ENCODE assay signal across 11 cellular contexts in the genomic region with DNA sequence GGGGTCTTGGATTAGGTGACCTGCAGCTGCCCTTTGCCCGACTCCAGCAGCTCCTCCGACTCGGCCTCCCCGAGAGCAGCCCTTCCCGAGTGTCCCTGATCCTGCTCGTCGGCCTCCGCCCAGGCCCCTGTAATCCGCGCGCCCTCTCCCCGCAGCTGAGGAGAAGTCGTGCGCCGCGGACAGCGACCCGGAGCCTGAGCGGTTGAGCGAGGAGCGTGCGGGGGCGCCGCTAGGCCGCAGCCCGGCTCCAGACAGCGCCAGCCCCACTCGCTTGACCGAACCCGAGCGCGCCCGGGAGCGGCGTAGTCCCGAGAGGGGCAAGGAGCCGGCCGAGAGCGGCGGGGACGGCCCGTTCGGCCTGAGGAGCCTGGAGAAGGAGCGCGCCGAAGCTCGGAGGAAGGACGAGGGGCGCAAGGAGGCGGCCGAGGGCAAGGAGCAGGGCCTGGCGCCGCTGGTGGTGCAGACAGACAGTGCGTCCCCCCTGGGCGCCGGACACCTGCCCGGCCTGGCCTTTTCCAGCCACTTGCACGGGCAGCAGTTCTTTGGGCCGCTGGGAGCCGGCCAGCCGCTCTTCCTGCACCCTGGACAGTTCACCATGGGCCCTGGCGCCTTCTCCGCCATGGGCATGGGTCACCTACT.
DNase-seq lines count a peak whose midpoint lies in the region; ATAC-seq and TF ChIP-seq lines count a peak whose summit lies in the region.
"Had no signal": no experiment of that assay in that cellular context is flagged by ENCODE, and none has a peak within 500 bp of the region (broad histone marks: within the 10 kb centered on the region; RNA-seq: fewer than 3 reads in every experiment).

No MANE protein-coding gene starts in this region.

- H3K27me3 ChIP-seq in HUES6 (ENCODE audit: control insufficient read depth, insufficient read depth, low read length) = peaks cover 100% of the 10 kb centered on the region
- no peaks in the 10 kb centered on the region for H3K27me3 ChIP-seq in brain microvascular endothelial cell (replicated peaks)
- peaks cover 48% of the 10 kb centered on the region for H3K27me3 ChIP-seq in layer of hippocampus (ENCODE audit: control insufficient read depth, insufficient read depth, low read length)

- H3K4me1 ChIP-seq in HUES6 (ENCODE audit: control insufficient read depth, insufficient read depth, low read length) = peaks cover 20% of the 10 kb centered on the region

- H3K27ac ChIP-seq in HUES6 (ENCODE audit: low read depth, low read length) (no peak overlapping the region), brain microvascular endothelial cell (no peak overlapping the region), layer of hippocampus (ENCODE audit: low read depth, low read length) (peak overlapping the region; percentile 52)

- H3K9me3 ChIP-seq in HUES6 (ENCODE audit: control insufficient read depth, insufficient read depth, low read depth, low read length) = no peaks in the 10 kb centered on the region

- no peak for TF ChIP-seq CTCF in brain microvascular endothelial cell (IDR thresholded peaks at IDR 0.05; ENCODE audit: low read depth, low read length, missing control alignments)

- no peaks in the 10 kb centered on the region for H3K36me3 ChIP-seq in HUES6 (ENCODE audit: control insufficient read depth, insufficient read depth, low read length)
- peaks cover 22% of the 10 kb centered on the region for H3K36me3 ChIP-seq in brain microvascular endothelial cell (replicated peaks)

- no peak for ATAC-seq in stimulated activated naive CD8-positive, alpha-beta T cell treated with anti-CD3 and anti-CD28 coated beads, Interleukin-15, Interleukin-2, amounts not matched to agents 100 U/mL and 50 U/mL, for 24 hours
- ATAC-seq in GM19397 (IDR thresholded peaks at IDR 0.05; ENCODE audit: unreplicated experiment) = no peak
- ATAC-seq: PC-3 had no signal

- no peak overlapping the region for H3K9ac ChIP-seq in HUES6 (ENCODE audit: low read length)

- in situ Hi-C loops in brain microvascular endothelial cell (cut with HindIII; ENCODE audit: low pct_ligation_motif_present, low sequenced_read_pairs) = no loop called here

- peak overlapping the region; percentile 41 for H3K4me3 ChIP-seq in HUES6 (ENCODE audit: low read depth, low read length)
- peak overlapping the region; percentile 84 for H3K4me3 ChIP-seq in brain microvascular endothelial cell (ENCODE audit: low read depth, low read length)

- no peak for DNase-seq in brain microvascular endothelial cell
- DNase-seq in stimulated activated naive CD8-positive, alpha-beta T cell treated with anti-CD3 and anti-CD28 coated beads, Interleukin-15, Interleukin-2, amounts not matched to agents 100 U/mL and 50 U/mL, for 24 hours = peak; percentile 24
- no peak for DNase-seq in NCI-H146 (lab: John Stamatoyannopoulos, UW)
- DNase-seq in HuH-7.5 (ENCODE audit: low spot score) = no peak
- DNase-seq in NCI-H1694 (lab: John Stamatoyannopoulos, UW) = no peak
- DNase-seq: activated CD4-positive, alpha-beta T cell treated with anti-CD3 and anti-CD28 coated beads, Interleukin-2, amount 50 U/mL, for 4 hours; NCI-H1092; PC-3 had no signal
